Comparison of ENCODE assay signal across 6 cellular contexts in genomic region chr9:21205204-21205603, GRCh38. TPM values are rescaled to one million over a fixed set of nuclear protein-coding genes. Genes with fewer than 3 reads are reported as not detected.
"Had no signal": no experiment of that assay in that cellular context is flagged by ENCODE, and none has a peak within 500 bp of the region (broad histone marks: within the 10 kb centered on the region; RNA-seq: fewer than 3 reads in every experiment).

No MANE protein-coding gene starts in this region.

- DNase-seq: H9, HCEC 1CT, IMR-90 had no signal

- H3K27ac Mint-ChIP-seq: GM23338, H9 had no signal

- H3K4me1 Mint-ChIP-seq: GM23338, H9 had no signal

- H3K4me3 Mint-ChIP-seq: GM23338, H9 had no signal

- H3K4me3 ChIP-seq: GM23338 had no signal

- ATAC-seq: GM23338 had no signal

RNA-seq across cellular contexts. Expression of gene IFNA10, which starts 1.7 kb away (rescaled TPM):
- total RNA-seq: GM23338, H1, H9, HT-29, IMR-90 had no signal

RNA-seq across cellular contexts. Expression of gene IFNA7, which starts 3.2 kb away (rescaled TPM):
- total RNA-seq: GM23338, H1, H9, HT-29, IMR-90 had no signal

RNA-seq across cellular contexts. Expression of gene IFNA16, which starts 11.9 kb away (rescaled TPM):
- total RNA-seq: GM23338, H1, H9, HT-29, IMR-90 had no signal

RNA-seq across cellular contexts. Expression of gene IFNA4, which starts 17.8 kb away (rescaled TPM):
- total RNA-seq: GM23338, H1, H9, HT-29, IMR-90 had no signal

RNA-seq across cellular contexts. Expression of gene IFNA17, which starts 22.8 kb away (rescaled TPM):
- total RNA-seq: GM23338, H1, H9, HT-29, IMR-90 had no signal
